ENCODE assay signal across 8 cellular contexts in genomic region chr17:32503251-32504165, GRCh38. TPM values are rescaled to one million over a fixed set of nuclear protein-coding genes. Genes with fewer than 3 reads are reported as not detected.
A peak's percentile ranks its signal among the peaks of the same experiment; 100 is the strongest.
DNase-seq lines count a peak whose midpoint lies in the region; ATAC-seq, FAIRE-seq and TF ChIP-seq lines count a peak whose summit lies in the region.

No MANE protein-coding gene starts in this region.

- peak overlapping the region; percentile 73 for H3K27ac ChIP-seq in MM.1S (ENCODE audit: low read length)
- H3K27ac ChIP-seq in astrocyte (ENCODE audit: low read depth, low read length), result no peak overlapping the region
- no peak overlapping the region for H3K27ac ChIP-seq in gastrocnemius medialis
- no peak overlapping the region for H3K27ac ChIP-seq in gastroesophageal sphincter

- TF ChIP-seq CTCF in MM.1S (IDR thresholded peaks at IDR 0.05; ENCODE audit: low read length), result no peak
- no peak for TF ChIP-seq CTCF in astrocyte (IDR thresholded peaks at IDR 0.05; ENCODE audit: insufficient read depth, low read depth, low read length)
- no peak for TF ChIP-seq CTCF in gastrocnemius medialis (IDR thresholded peaks at IDR 0.05 in 4 of 5, conservative IDR thresholded peaks at IDR 0.05 in 1 of 5)
- TF ChIP-seq CTCF in omental fat pad (IDR thresholded peaks at IDR 0.05), result no peak
- no peak for TF ChIP-seq CTCF in gastroesophageal sphincter (IDR thresholded peaks at IDR 0.05)

- H3K4me3 ChIP-seq in MM.1S (ENCODE audit: low read length) (no peak overlapping the region), astrocyte (ENCODE audit: insufficient read depth, low read depth, low read length) (no peak overlapping the region), gastrocnemius medialis (no peak overlapping the region), gastroesophageal sphincter (no peak overlapping the region)

- peak overlapping the region; percentile 27 for H3K4me2 ChIP-seq in MM.1S (ENCODE audit: low read depth, low read length)
- H3K4me2 ChIP-seq in astrocyte (ENCODE audit: low read length), result peak overlapping the region; percentile 63

- H3K4me1 ChIP-seq in MM.1S (ENCODE audit: low read length) (peaks cover 32% of the 10 kb centered on the region), astrocyte (ENCODE audit: insufficient read depth, low read length) (peaks cover 20% of the 10 kb centered on the region), gastrocnemius medialis (peaks cover 0 to 9% of the 10 kb centered on the region in 2 donors), gastroesophageal sphincter (peaks cover 0 to 12% (median 0%) of the 10 kb centered on the region in 3 donors)

- no peaks in the 10 kb centered on the region for H4K20me1 ChIP-seq in MM.1S (ENCODE audit: insufficient read depth, low read length)
- H4K20me1 ChIP-seq in astrocyte (ENCODE audit: insufficient read depth, low read length), result no peaks in the 10 kb centered on the region

- TF ChIP-seq POLR2A in H54 (IDR thresholded peaks at IDR 0.05; ENCODE audit: low read depth, low read length), result no peak
- no peak for TF ChIP-seq POLR2A in gastrocnemius medialis (IDR thresholded peaks at IDR 0.05)
- TF ChIP-seq POLR2A in gastroesophageal sphincter (IDR thresholded peaks at IDR 0.05), result no peak

- H3K27me3 Mint-ChIP-seq in astrocyte (ENCODE audit: low read depth, unreplicated experiment), result no peaks in the 10 kb centered on the region

- H3K9me2 ChIP-seq in MM.1S (replicated peaks; ENCODE audit: insufficient read depth, low read length), result no peaks in the 10 kb centered on the region

- ATAC-seq in gastrocnemius medialis (peak; percentile 57 to 68), omental fat pad (ENCODE audit: low FRiP score) (no peak), gastroesophageal sphincter (no peak)

- peak; percentile 73 for DNase-seq in activated CD8-positive, alpha-beta memory T cell treated with anti-CD3 and anti-CD28 coated beads for 24 hours
- no peak for DNase-seq in activated CD8-positive, alpha-beta memory T cell treated with anti-CD3 and anti-CD28 coated beads, Interleukin-2, amount 50 U/mL, for 4 hours
- DNase-seq in H54 (ENCODE audit: insufficient read length, low spot score) (peak; percentile 56), MM.1S (peak; percentile 76), astrocyte (ENCODE audit: low read depth) (no peak), gastrocnemius medialis (no peak), omental fat pad (ENCODE audit: low spot score) (no peak)

- no peak overlapping the region for H3K27ac Mint-ChIP-seq in astrocyte (ENCODE audit: unreplicated experiment)

- 28 to 81% methylated on average over 2 of the region's 7 CpGs for WGBS in gastroesophageal sphincter (ENCODE audit: low coverage in 1 of 2), 2 donors

- H3K9me3 Mint-ChIP-seq in astrocyte (ENCODE audit: unreplicated experiment), result no peaks in the 10 kb centered on the region

- FAIRE-seq in H54 (lab: Jason Lieb, UNC) (no peak), astrocyte (lab: Jason Lieb, UNC) (no peak)

- peaks cover 30% of the 10 kb centered on the region for H3K4me1 Mint-ChIP-seq in astrocyte (ENCODE audit: low read depth, unreplicated experiment)

- H3K9me3 ChIP-seq in MM.1S (replicated peaks; ENCODE audit: insufficient read depth, low read length) (no peaks in the 10 kb centered on the region), astrocyte (ENCODE audit: insufficient read depth, low read depth, low read length) (no peaks in the 10 kb centered on the region), gastrocnemius medialis (no peaks in the 10 kb centered on the region), gastroesophageal sphincter (no peaks in the 10 kb centered on the region)

- H2AFZ ChIP-seq in MM.1S (ENCODE audit: low read length), result no peak overlapping the region
- no peak overlapping the region for H2AFZ ChIP-seq in astrocyte (ENCODE audit: low read depth, low read length)

- in situ Hi-C loops in gastrocnemius medialis (cut with MboI; ENCODE audit: low sequenced_read_pairs in 4 of 4), result no loop called here

- H3K4me3 Mint-ChIP-seq in astrocyte (ENCODE audit: unreplicated experiment), result peak overlapping the region; percentile 20

- H3K9ac ChIP-seq in MM.1S (ENCODE audit: low read length) (peak overlapping the region; percentile 24; the same call in 1 of the 2 replicates), astrocyte (ENCODE audit: low read length) (no peak overlapping the region)

- peaks cover 23% of the 10 kb centered on the region; the same call in 1 of the 2 replicates for H3F3A ChIP-seq in MM.1S (ENCODE audit: insufficient read depth, low read length)

- H3K36me3 Mint-ChIP-seq in astrocyte (ENCODE audit: low read depth, unreplicated experiment), result no peaks in the 10 kb centered on the region

- intact Hi-C loops in gastrocnemius medialis (cut with DNase I; ENCODE audit: low total_unique reads), result no loop called here

- TF ChIP-seq EP300 in gastroesophageal sphincter (IDR thresholded peaks at IDR 0.05), result no peak

- H3K36me3 ChIP-seq in MM.1S (replicated peaks; ENCODE audit: insufficient read depth, low read length) (no peaks in the 10 kb centered on the region), astrocyte (ENCODE audit: insufficient read depth, low read length) (no peaks in the 10 kb centered on the region), gastrocnemius medialis (no peaks in the 10 kb centered on the region), gastroesophageal sphincter (no peaks in the 10 kb centered on the region)

- H3K79me2 ChIP-seq in MM.1S (ENCODE audit: low read length) (no peaks in the 10 kb centered on the region), astrocyte (ENCODE audit: insufficient read depth, low read length) (no peaks in the 10 kb centered on the region)

- H3K27me3 ChIP-seq in MM.1S (replicated peaks; ENCODE audit: insufficient read depth, low read length) (no peaks in the 10 kb centered on the region), astrocyte (ENCODE audit: insufficient read depth, low read length) (no peaks in the 10 kb centered on the region), gastrocnemius medialis (no peaks in the 10 kb centered on the region), gastroesophageal sphincter (no peaks in the 10 kb centered on the region)

RNA-seq across cellular contexts. Expression of gene CDK5R1, which starts 16.7 kb away (rescaled TPM):
- 7.2 and 7.6 TPM in 2 replicates for total RNA-seq in astrocyte
- 1 to 10 TPM in 3 of 4 donors, under 1 TPM in 1; 0.15 to 2.2 (median 1.5) TPM for total RNA-seq in gastrocnemius medialis
- 1 to 10 TPM; 1.1 to 2.6 (median 1.8) TPM for total RNA-seq in omental fat pad
- total RNA-seq in gastroesophageal sphincter, result 1 to 10 TPM in 2 of 4 donors, under 1 TPM in 1, not detected in 1; 0.54 to 1.5 (median 1.0) TPM

RNA-seq across cellular contexts. Expression of gene PSMD11, which starts 59.2 kb away (rescaled TPM):
- total RNA-seq in astrocyte (118 and 129 TPM in 2 replicates), gastrocnemius medialis (100 to 1,000 TPM in 3 of 4 donors, 10 to 100 TPM in 1; 81.7 to 215 (median 191) TPM), omental fat pad (100 to 1,000 TPM in 1 of 4 donors, 10 to 100 TPM in 3; 58.2 to 114 (median 67.0) TPM), gastroesophageal sphincter (10 to 100 TPM; 41.7 to 68.7 (median 64.9) TPM)

Comparison
In these comparisons a context has a peak if more than half of its experiments do, and no peak if none do; other contexts are left out.
1. DNase-seq: peak in activated CD8-positive, alpha-beta memory T cell treated with anti-CD3 and anti-CD28 coated beads for 24 hours (single experiment), H54 (single experiment) and MM.1S (single experiment); none in activated CD8-positive, alpha-beta memory T cell treated with anti-CD3 and anti-CD28 coated beads, Interleukin-2, amount 50 U/mL, for 4 hours (single experiment), astrocyte (single experiment), gastrocnemius medialis (0 of 2) and omental fat pad (single experiment).
2. ATAC-seq: peak in gastrocnemius medialis (2 of 2); none in omental fat pad (single experiment) and gastroesophageal sphincter (single experiment).